Comparison of ENCODE assay signal across 27 cellular contexts in genomic region chr1:43584203-43584602, GRCh38.
"Had no signal": no experiment of that assay in that cellular context is flagged by ENCODE, and none has a peak within 500 bp of the region (broad histone marks: within the 10 kb centered on the region; RNA-seq: fewer than 3 reads in every experiment).

No MANE protein-coding gene starts in this region.

- H3K4me1 Mint-ChIP-seq: natural killer cell had no signal

- H3K9me3 ChIP-seq: esophagus muscularis mucosa, left lung, lower lobe of right lung, neutrophil, right atrium auricular region, testis, transverse colon, uterus had no signal

- H3K27ac Mint-ChIP-seq: activated CD8-positive, alpha-beta T cell treated with anti-CD3 and anti-CD28 coated beads for 36 hours; activated T-helper 17 cell treated with anti-CD3 and anti-CD28 coated beads, Interleukin-2, amount 50 U/mL, for 72 hours; natural killer cell; T-helper 1 cell treated with Interleukin-12 subunit alpha and Interleukin-12 subunit beta and Interleukin-4 antibody, amounts not matched to agents 30 μg/mL and 1 μg/mL, for 36 hours had no signal

- ATAC-seq: activated CD8-positive, alpha-beta T cell treated with anti-CD3 and anti-CD28 coated beads for 36 hours; activated T-cell treated with anti-CD3 and anti-CD28 coated beads, Interleukin-2, amount 50 U/mL, for 4 hours; activated T-helper 17 cell treated with anti-CD3 and anti-CD28 coated beads, Interleukin-2, amount 50 U/mL, for 72 hours; foreskin keratinocyte; left lung; lower lobe of right lung; natural killer cell; stimulated activated naive CD8-positive, alpha-beta T cell treated with anti-CD3 and anti-CD28 coated beads, Interleukin-15, Interleukin-2, amounts not matched to agents 100 U/mL and 50 U/mL, for 24 hours had no signal

- H3K27me3 ChIP-seq: esophagus muscularis mucosa, foreskin keratinocyte, left lung, neutrophil, right atrium auricular region, testis, transverse colon, uterus had no signal

- H3K4me3 Mint-ChIP-seq: activated CD8-positive, alpha-beta T cell treated with anti-CD3 and anti-CD28 coated beads for 36 hours; activated T-cell treated with anti-CD3 and anti-CD28 coated beads, Interleukin-2, amount 50 U/mL, for 4 hours; activated T-helper 17 cell treated with anti-CD3 and anti-CD28 coated beads, Interleukin-2, amount 50 U/mL, for 72 hours; natural killer cell; T-helper 1 cell treated with Interleukin-12 subunit alpha and Interleukin-12 subunit beta and Interleukin-4 antibody, amounts not matched to agents 30 μg/mL and 1 μg/mL, for 36 hours had no signal

- DNase-seq: activated CD4-positive, alpha-beta T cell treated with anti-CD3 and anti-CD28 coated beads for 1 hour; activated CD4-positive, alpha-beta T cell treated with anti-CD3 and anti-CD28 coated beads, Interleukin-2, amount 50 U/mL, for 1 hour; activated CD8-positive, alpha-beta T cell treated with anti-CD3 and anti-CD28 coated beads for 36 hours; activated gamma-delta T cell treated with Interleukin-2 at 50 U/mL for 16 hours; activated naive CD4-positive, alpha-beta T cell treated with anti-CD3 and anti-CD28 coated beads, Interleukin-2, amount 50 U/mL, for 16 hours; activated T-cell treated with anti-CD3 and anti-CD28 coated beads, Interleukin-2, amount 50 U/mL, for 4 hours; amniotic stem cell; central memory CD4-positive, alpha-beta T cell; foreskin keratinocyte; kidney glomerular epithelial cell; left lung; lower lobe of right lung; mesenchymal stem cell; natural killer cell; stimulated activated CD4-positive, alpha-beta T cell treated with anti-CD3 and anti-CD28 coated beads, Interleukin-15, amount 100 ng/mL, for 24 hours; stimulated activated CD4-positive, alpha-beta T cell treated with anti-CD3 and anti-CD28 coated beads, Interleukin-2, amount 100 ng/mL, for 24 hours; stimulated activated naive CD8-positive, alpha-beta T cell treated with anti-CD3 and anti-CD28 coated beads, Interleukin-15, Interleukin-2, amounts not matched to agents 100 U/mL and 50 U/mL, for 24 hours; T-helper 9 cell; testis; transverse colon; uterus; WERI-Rb-1 had no signal

- H3K9me3 Mint-ChIP-seq: activated CD8-positive, alpha-beta T cell treated with anti-CD3 and anti-CD28 coated beads for 36 hours; activated T-cell treated with anti-CD3 and anti-CD28 coated beads, Interleukin-2, amount 50 U/mL, for 4 hours; activated T-helper 17 cell treated with anti-CD3 and anti-CD28 coated beads, Interleukin-2, amount 50 U/mL, for 72 hours; natural killer cell; T-helper 1 cell treated with Interleukin-12 subunit alpha and Interleukin-12 subunit beta and Interleukin-4 antibody, amounts not matched to agents 30 μg/mL and 1 μg/mL, for 36 hours had no signal

- H3K27ac ChIP-seq: esophagus muscularis mucosa, foreskin keratinocyte, left lung, lower lobe of right lung, neutrophil, right atrium auricular region, testis, uterus, WERI-Rb-1 had no signal

- H3K36me3 ChIP-seq: neutrophil, right atrium auricular region, uterus had no signal

- H3K36me3 Mint-ChIP-seq: natural killer cell had no signal

- H3K27me3 Mint-ChIP-seq: activated CD8-positive, alpha-beta T cell treated with anti-CD3 and anti-CD28 coated beads for 36 hours; activated T-helper 17 cell treated with anti-CD3 and anti-CD28 coated beads, Interleukin-2, amount 50 U/mL, for 72 hours had no signal

- H3K4me3 ChIP-seq: esophagus muscularis mucosa, left lung, lower lobe of right lung, right atrium auricular region, testis, transverse colon, uterus had no signal

- H3K4me1 ChIP-seq: left lung, lower lobe of right lung, right atrium auricular region, testis, uterus had no signal
